ENCODE assay signal across 1 cellular context in the genomic region with DNA sequence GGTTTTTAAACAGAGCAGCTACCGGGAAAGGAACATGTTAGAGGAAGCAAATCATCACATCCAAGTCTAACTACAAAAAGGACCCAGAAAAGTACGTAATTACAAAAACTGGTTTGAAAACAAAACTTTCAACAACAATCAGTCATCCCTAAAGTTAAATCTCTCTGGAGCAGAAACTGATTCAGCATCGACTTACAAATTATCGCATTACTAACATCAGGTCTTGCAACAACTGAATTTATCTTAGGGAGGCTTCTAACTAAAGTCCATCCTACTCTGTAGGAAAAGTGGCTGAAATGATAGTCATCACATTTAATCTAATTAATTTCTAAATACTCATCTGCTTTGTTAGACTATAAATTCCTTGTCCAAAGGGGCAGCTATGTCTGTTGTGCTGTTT.
TF ChIP-seq lines count a peak whose summit lies in the region.

No MANE protein-coding gene starts in this region.

TF ChIP-seq in A549, 52 proteins besides CTCF, POLR2A, EP300 and RAD21:
- no peak for TF ChIP-seq NFE2L2 (conservative IDR thresholded peaks at IDR 0.05; ENCODE audit: low read length)
- TF ChIP-seq MAZ (IDR thresholded peaks at IDR 0.05; ENCODE audit: borderline replicate concordance, low read depth, low read length), result no peak
- no peak for TF ChIP-seq SREBF2 (IDR thresholded peaks at IDR 0.05)
